ENCODE assay signal across 1 cellular context in the genomic region with DNA sequence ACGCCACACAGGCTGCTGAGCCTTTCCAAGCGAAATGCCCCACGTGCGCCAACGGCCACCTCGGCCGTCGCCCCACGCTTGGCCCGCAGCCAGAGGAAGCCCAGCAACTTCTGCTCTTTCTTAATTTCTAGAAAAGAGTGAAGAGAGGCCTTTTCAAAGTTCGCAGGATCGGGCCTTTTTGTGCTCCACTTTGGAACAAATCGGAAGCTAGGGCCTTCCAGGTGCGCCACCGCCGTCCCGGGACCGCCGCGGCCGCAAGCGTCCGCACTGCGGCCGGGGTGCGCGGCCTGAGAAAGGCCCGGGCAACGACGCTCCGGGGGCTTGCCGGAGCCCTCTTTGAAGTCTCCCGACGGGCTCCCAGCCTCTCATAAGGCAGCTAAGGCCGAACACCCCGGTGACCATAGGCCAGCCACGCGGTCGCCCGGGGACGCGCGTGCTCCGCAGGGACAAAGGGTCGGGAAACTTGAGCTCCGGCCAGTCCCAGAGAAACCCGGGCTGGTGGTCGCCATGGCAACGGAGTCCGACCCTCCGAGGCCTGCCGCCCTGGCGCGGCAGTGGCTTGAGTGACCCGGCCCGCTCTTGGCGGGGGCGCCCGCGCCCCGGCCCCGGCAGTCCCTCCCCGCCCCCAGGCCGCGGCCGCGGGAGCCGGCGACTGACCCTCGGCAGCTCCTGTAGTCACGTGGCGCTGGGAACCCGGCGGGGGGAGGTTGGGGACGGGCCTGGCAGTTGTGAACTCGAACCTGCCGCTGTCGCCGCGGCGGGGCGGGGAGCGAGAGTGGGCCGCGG.
TF ChIP-seq lines count a peak whose summit lies in the region.

A gene (plus strand): TSS at position 725 of the 786 bp plus-strand sequence. CDS start 890 bp downstream, outside the sequence.

TF ChIP-seq in SK-N-SH treated with all-trans-retinoic acid at 6 μM for 48 hours, 23 proteins besides CTCF, POLR2A, EP300 and RAD21 (continued from another document):
- TF ChIP-seq, protein P1, sequence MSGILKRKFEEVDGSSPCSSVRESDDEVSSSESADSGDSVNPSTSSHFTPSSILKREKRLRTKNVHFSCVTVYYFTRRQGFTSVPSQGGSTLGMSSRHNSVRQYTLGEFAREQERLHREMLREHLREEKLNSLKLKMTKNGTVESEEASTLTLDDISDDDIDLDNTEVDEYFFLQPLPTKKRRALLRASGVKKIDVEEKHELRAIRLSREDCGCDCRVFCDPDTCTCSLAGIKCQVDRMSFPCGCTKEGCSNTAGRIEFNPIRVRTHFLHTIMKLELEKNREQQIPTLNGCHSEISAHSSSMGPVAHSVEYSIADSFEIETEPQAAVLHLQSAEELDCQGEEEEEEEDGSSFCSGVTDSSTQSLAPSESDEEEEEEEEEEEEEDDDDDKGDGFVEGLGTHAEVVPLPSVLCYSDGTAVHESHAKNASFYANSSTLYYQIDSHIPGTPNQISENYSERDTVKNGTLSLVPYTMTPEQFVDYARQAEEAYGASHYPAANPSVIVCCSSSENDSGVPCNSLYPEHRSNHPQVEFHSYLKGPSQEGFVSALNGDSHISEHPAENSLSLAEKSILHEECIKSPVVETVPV (CRISPR knock-in tag; IDR thresholded peaks at IDR 0.05): no peak
- TF ChIP-seq OSR1 (CRISPR knock-in tag; IDR thresholded peaks at IDR 0.05) (no peak), ARNTL (CRISPR knock-in tag; IDR thresholded peaks at IDR 0.05; ENCODE audit: borderline replicate concordance, low read depth) (no peak), CSDC2 (CRISPR knock-in tag; IDR thresholded peaks at IDR 0.05) (peak; percentile 39; the same call in 1 of the 2 replicates), TCF4 (CRISPR knock-in tag; IDR thresholded peaks at IDR 0.05; ENCODE audit: borderline replicate concordance) (no peak; the same call in 1 of the 2 replicates), ESRRG (CRISPR knock-in tag; IDR thresholded peaks at IDR 0.05) (no peak), BACH2 (CRISPR knock-in tag; IDR thresholded peaks at IDR 0.05; ENCODE audit: borderline replicate concordance) (0 out of 2 replicates have a peak, but pooled peaks have one; percentile 45)
